ENCODE assay signal across 8 cellular contexts in the genomic region with DNA sequence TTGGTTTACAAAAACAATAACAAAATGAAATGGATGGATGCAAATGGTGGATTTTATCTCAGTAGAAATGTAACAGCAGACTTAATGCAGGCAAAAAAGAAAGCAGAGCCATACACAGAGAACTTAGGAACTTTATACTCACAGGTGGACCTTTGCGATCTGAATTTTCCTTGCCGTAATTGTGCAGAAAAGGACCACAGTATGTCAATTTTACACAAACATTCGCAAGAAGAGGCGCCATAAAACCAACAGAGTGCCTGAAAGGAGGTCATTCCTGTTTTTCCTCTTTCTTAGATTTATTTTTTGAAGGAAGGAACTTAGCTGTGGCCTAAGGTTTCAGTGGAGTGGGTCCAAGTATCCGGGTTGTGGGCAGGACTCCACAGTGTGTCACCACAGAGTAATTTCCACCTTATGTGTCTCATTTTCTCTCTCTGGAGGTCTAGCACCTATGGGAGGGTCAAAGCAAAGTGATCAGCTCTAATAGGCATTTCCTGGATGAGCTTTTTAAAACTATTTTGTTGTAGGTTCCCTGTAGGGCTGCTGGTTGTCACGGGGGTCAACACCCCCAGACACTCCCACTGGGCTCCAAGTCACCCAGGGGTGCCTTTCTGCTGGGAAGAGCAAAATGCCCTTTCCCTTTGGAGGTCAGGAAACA. TPM values are rescaled to one million over a fixed set of nuclear protein-coding genes. Genes with fewer than 3 reads are reported as not detected.
DNase-seq lines count a peak whose midpoint lies in the region; ATAC-seq, FAIRE-seq and TF ChIP-seq lines count a peak whose summit lies in the region.

No MANE protein-coding gene starts in this region.

- ATAC-seq in GM19328 (IDR thresholded peaks at IDR 0.05; ENCODE audit: unreplicated experiment), result no peak

- H3K79me2 ChIP-seq in Loucy (ENCODE audit: insufficient read depth, low read length), result no peaks in the 10 kb centered on the region

- H3K9me3 Mint-ChIP-seq in CD8-positive, alpha-beta memory T cell, result no peaks in the 10 kb centered on the region

- peak overlapping the region; percentile 95 to 100 (median 98) for H3K27ac Mint-ChIP-seq in CD8-positive, alpha-beta memory T cell

- CTCF ChIA-PET in CD8-positive, alpha-beta memory T cell (lab: Charles Lee), result interaction anchor here (1.3 to 1.4 kb wide), 2 partner anchors 25 to 874 kb away, joined by 4 to 6 read pairs; a partner anchor contains a TSS

- no peaks in the 10 kb centered on the region for H3F3A ChIP-seq in Loucy (ENCODE audit: low read depth)

- H3K27me3 Mint-ChIP-seq in CD8-positive, alpha-beta memory T cell, result no peaks in the 10 kb centered on the region

- no peaks in the 10 kb centered on the region for H3K36me3 ChIP-seq in CD8-positive, alpha-beta memory T cell (ENCODE audit: insufficient read depth, low read length)
- H3K36me3 ChIP-seq in Loucy (ENCODE audit: insufficient read depth, low read length), result no peaks in the 10 kb centered on the region
- H3K36me3 ChIP-seq in bronchial epithelial cell (ENCODE audit: control insufficient read depth, insufficient read depth, low read length), result no peaks in the 10 kb centered on the region
- no peaks in the 10 kb centered on the region for H3K36me3 ChIP-seq in mucosa of rectum (ENCODE audit: control insufficient read depth in 2 of 2, insufficient read depth in 2 of 2, low read length in 2 of 2)

- peak overlapping the region; percentile 47 for H3K4me3 ChIP-seq in CD8-positive, alpha-beta memory T cell (ENCODE audit: low read length)
- peak overlapping the region; percentile 71 for H3K4me3 ChIP-seq in Loucy (ENCODE audit: low read length, poor library complexity, severe bottlenecking)
- no peak overlapping the region for H3K4me3 ChIP-seq in bronchial epithelial cell (ENCODE audit: low read depth, low read length)
- peak overlapping the region; percentile 40 to 58 for H3K4me3 ChIP-seq in mucosa of rectum (ENCODE audit: low read length in 2 of 2)

- no peak for FAIRE-seq in bronchial epithelial cell (lab: Jason Lieb, UNC)

- H3K27ac ChIP-seq in CD8-positive, alpha-beta memory T cell (ENCODE audit: low read depth, low read length), result peak overlapping the region; percentile 68
- H3K27ac ChIP-seq in mucosa of rectum (ENCODE audit: low read depth in 2 of 2, low read length in 2 of 2), result peak overlapping the region; percentile 56 to 79

- TF ChIP-seq CTCF in Loucy (conservative IDR thresholded peaks at IDR 0.05; ENCODE audit: low read length) (no peak), bronchial epithelial cell (IDR thresholded peaks at IDR 0.05; ENCODE audit: insufficient read depth, low read length, severe bottlenecking) (no peak)

- peaks cover 21% of the 10 kb centered on the region for H3K4me1 ChIP-seq in CD8-positive, alpha-beta memory T cell (ENCODE audit: insufficient read depth, low read length)
- peaks cover 20% of the 10 kb centered on the region for H3K4me1 ChIP-seq in Loucy (ENCODE audit: insufficient read depth, low read length, poor library complexity, severe bottlenecking)
- peaks cover 13 to 20% of the 10 kb centered on the region in 2 donors for H3K4me1 ChIP-seq in mucosa of rectum (ENCODE audit: control insufficient read depth in 2 of 2, insufficient read depth in 2 of 2, low read length in 2 of 2)

- H3K9me2 ChIP-seq in Loucy (replicated peaks; ENCODE audit: low read depth, low read length), result no peaks in the 10 kb centered on the region

- H3K4me2 ChIP-seq in Loucy (ENCODE audit: low read depth, low read length, poor library complexity, severe bottlenecking), result peak overlapping the region; percentile 94

- no peaks in the 10 kb centered on the region for H3K9me3 ChIP-seq in CD8-positive, alpha-beta memory T cell (ENCODE audit: low read length)
- H3K9me3 ChIP-seq in Loucy (ENCODE audit: insufficient read depth, low read depth, low read length) (no peaks in the 10 kb centered on the region), mucosa of rectum (ENCODE audit: control insufficient read depth in 2 of 2, low read length in 2 of 2) (no peaks in the 10 kb centered on the region)

- DNase-seq in CD8-positive, alpha-beta memory T cell, result peak in 2 of 5 donors; percentile 3 to 13
- DNase-seq in bronchial epithelial cell (ENCODE audit: low read depth) (peak; percentile 62), dedifferentiated amniotic fluid mesenchymal stem cell (ENCODE audit: extremely low spot score) (no peak)
- DNase-seq in activated CD4-positive, CD25-positive, alpha-beta regulatory T cell (lab: John Stamatoyannopoulos, UW), result no peak
- DNase-seq in effector CD8-positive, alpha-beta T cell (lab: John Stamatoyannopoulos, UW), result no peak

- H3K27me3 ChIP-seq in CD8-positive, alpha-beta memory T cell (ENCODE audit: insufficient read depth, low read length, poor library complexity, severe bottlenecking), result no peaks in the 10 kb centered on the region
- H3K27me3 ChIP-seq in Loucy (ENCODE audit: insufficient read depth, low read length, poor library complexity, severe bottlenecking) (no peaks in the 10 kb centered on the region), bronchial epithelial cell (ENCODE audit: control insufficient read depth, insufficient read depth, low read length) (no peaks in the 10 kb centered on the region), mucosa of rectum (ENCODE audit: control insufficient read depth in 2 of 2, insufficient read depth in 2 of 2, low read length in 2 of 2) (peaks cover 0 to 1% of the 10 kb centered on the region in 2 donors)

- POLR2A ChIA-PET in CD8-positive, alpha-beta memory T cell (lab: Charles Lee), result no interaction called here

- H4K20me1 ChIP-seq in Loucy (ENCODE audit: insufficient read depth, low read length, poor library complexity, severe bottlenecking), result no peaks in the 10 kb centered on the region

- peaks cover 0 to 1% (median 0%) of the 10 kb centered on the region in 3 donors for H3K36me3 Mint-ChIP-seq in CD8-positive, alpha-beta memory T cell

- peaks cover 20 to 21% (median 21%) of the 10 kb centered on the region in 3 donors for H3K4me1 Mint-ChIP-seq in CD8-positive, alpha-beta memory T cell

- H3K9ac ChIP-seq in Loucy (ENCODE audit: low read depth, low read length, poor library complexity, severe bottlenecking) (peak overlapping the region; percentile 90), mucosa of rectum (ENCODE audit: low read depth in 1 of 2, low read length in 2 of 2) (peak overlapping the region; percentile 38 to 46)

- H3K4me3 Mint-ChIP-seq in CD8-positive, alpha-beta memory T cell, result peak overlapping the region; percentile 67 to 87 (median 84)

- H2AFZ ChIP-seq in Loucy (ENCODE audit: low read length), result peak overlapping the region; percentile 68; the same call in 1 of the 2 replicates

RNA-seq across cellular contexts. Expression of a gene that starts 24.7 kb away (rescaled TPM):
- 10 to 100 TPM; 43.9 to 46.9 TPM for total RNA-seq in CD8-positive, alpha-beta memory T cell
- polyA plus RNA-seq in CD8-positive, alpha-beta memory T cell, result 55.2 TPM
- total RNA-seq in bronchial epithelial cell, result 20.0 and 27.3 TPM in 2 replicates
